Comparison of ENCODE assay signal across 10 cellular contexts in the genomic region with DNA sequence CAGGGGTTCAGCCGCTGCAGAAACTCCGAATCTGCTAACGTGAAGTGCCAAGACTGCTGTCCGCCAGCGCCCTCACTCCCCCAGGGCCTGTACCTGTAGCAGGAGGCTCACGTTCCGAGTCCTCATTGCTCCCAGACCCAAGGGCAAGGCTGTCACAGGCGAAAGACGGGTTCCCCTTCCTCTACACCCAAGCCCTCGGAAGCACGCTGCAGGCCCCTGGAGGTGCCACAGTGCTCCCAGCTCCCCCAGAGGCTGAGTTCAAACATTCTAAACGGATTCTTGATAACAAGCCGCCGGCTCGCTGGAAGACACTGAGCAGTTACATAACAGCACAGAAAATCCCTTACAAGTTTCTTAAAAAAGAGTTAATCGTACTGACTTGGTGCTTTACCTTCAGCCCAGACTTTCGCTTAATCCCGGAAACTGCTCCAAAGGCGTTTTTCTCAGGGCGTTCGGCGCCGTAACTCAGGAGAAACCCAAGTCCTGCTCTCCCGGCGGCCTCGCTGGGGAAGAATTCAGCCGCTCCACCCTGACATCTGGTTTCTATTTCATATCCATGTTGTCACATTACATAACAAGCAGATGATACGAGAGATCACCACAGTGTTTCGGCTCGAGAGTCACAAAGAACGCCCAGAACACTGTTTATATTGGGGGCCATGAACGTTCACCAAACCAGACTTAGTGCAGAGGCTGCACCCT.
DNase-seq lines count a peak whose midpoint lies in the region; ATAC-seq and TF ChIP-seq lines count a peak whose summit lies in the region.
"Had no signal": no experiment of that assay in that cellular context is flagged by ENCODE, and none has a peak within 500 bp of the region (broad histone marks: within the 10 kb centered on the region; RNA-seq: fewer than 3 reads in every experiment).

No MANE protein-coding gene starts in this region.

- peak overlapping the region; percentile 44 for H3K4me3 ChIP-seq in AG09309 (ENCODE audit: control insufficient read depth, low read depth, low read length)
- H3K4me3 ChIP-seq in WI38 (ENCODE audit: low read depth, low read length), result peak overlapping the region; percentile 45
- H3K4me3 ChIP-seq in gastroesophageal sphincter, result peak overlapping the region; percentile 53 to 55
- peak overlapping the region; percentile 44 for H3K4me3 ChIP-seq in ovary
- H3K4me3 ChIP-seq in H7 (ENCODE audit: insufficient read depth, low read depth, low read length), result no peak overlapping the region

- intact Hi-C loops in ovary (cut with DNase I), result no loop called here
- intact Hi-C loops in activated CD8-positive, alpha-beta T cell treated with anti-CD3 and anti-CD28 coated beads for 36 hours (cut with micrococcal nuclease), result no loop called here

- H3K36me3 ChIP-seq in gastroesophageal sphincter (no peaks in the 10 kb centered on the region), ovary (no peaks in the 10 kb centered on the region), H7 (replicated peaks; ENCODE audit: control insufficient read depth, insufficient read depth, low read length) (no peaks in the 10 kb centered on the region)

- peak in 1 of 2 donors; percentile 36 for TF ChIP-seq POLR2A in gastroesophageal sphincter (IDR thresholded peaks at IDR 0.05)
- no peak for TF ChIP-seq POLR2A in ovary (IDR thresholded peaks at IDR 0.05)

- no peak overlapping the region for H3K27ac Mint-ChIP-seq in activated CD8-positive, alpha-beta T cell treated with anti-CD3 and anti-CD28 coated beads for 36 hours

- H3K27ac ChIP-seq in gastroesophageal sphincter (peak overlapping the region; percentile 86 to 94 (median 92)), ovary (peak overlapping the region; percentile 19 to 86)

- H3K27me3 Mint-ChIP-seq in activated CD8-positive, alpha-beta T cell treated with anti-CD3 and anti-CD28 coated beads for 36 hours, result no peaks in the 10 kb centered on the region
- H3K27me3 Mint-ChIP-seq: effector memory CD8-positive, alpha-beta T cell had no signal

- H3K9me3 ChIP-seq in gastroesophageal sphincter (no peaks in the 10 kb centered on the region), ovary (no peaks in the 10 kb centered on the region)

- H3K4me1 Mint-ChIP-seq in activated CD8-positive, alpha-beta T cell treated with anti-CD3 and anti-CD28 coated beads for 36 hours (ENCODE audit: low read depth), result peaks cover 7% of the 10 kb centered on the region

- H3K27me3 ChIP-seq in gastroesophageal sphincter (no peaks in the 10 kb centered on the region), ovary (no peaks in the 10 kb centered on the region), H7 (ENCODE audit: control insufficient read depth, insufficient read depth, low read length) (no peaks in the 10 kb centered on the region)

- 6 to 10% methylated on average over 3 to 9 of the region's 32 CpGs for WGBS in gastroesophageal sphincter (ENCODE audit: low coverage in 1 of 2), 2 donors
- WGBS in ovary, 3 donors, result 7 to 11% (median 10%) methylated on average over 32 of the region's 32 CpGs

- H3K36me3 Mint-ChIP-seq in activated CD8-positive, alpha-beta T cell treated with anti-CD3 and anti-CD28 coated beads for 36 hours (ENCODE audit: low read depth), result no peaks in the 10 kb centered on the region

- POLR2A ChIA-PET in activated CD8-positive, alpha-beta T cell treated with anti-CD3 and anti-CD28 coated beads for 36 hours (lab: Charles Lee), result interaction anchor here (1.1 kb wide), 1 partner anchor 8 kb away, joined by 3 read pairs; no protein-coding TSS in a partner anchor

- CTCF ChIA-PET in activated CD8-positive, alpha-beta T cell treated with anti-CD3 and anti-CD28 coated beads for 36 hours (lab: Charles Lee), result interaction anchor here (0.9 to 1.2 kb wide), 3 partner anchors 10 to 33 kb away, joined by 3 to 5 read pairs (median 3); no protein-coding TSS in a partner anchor

- peaks cover 4 to 98% (median 64%) of the 10 kb centered on the region in 3 donors for H3K4me1 ChIP-seq in gastroesophageal sphincter
- peaks cover 39% of the 10 kb centered on the region for H3K4me1 ChIP-seq in ovary (ENCODE audit: insufficient read depth)

- no peaks in the 10 kb centered on the region for H3K9me3 Mint-ChIP-seq in activated CD8-positive, alpha-beta T cell treated with anti-CD3 and anti-CD28 coated beads for 36 hours
- H3K9me3 Mint-ChIP-seq: effector memory CD8-positive, alpha-beta T cell had no signal

- DNase-seq in AG09309 (ENCODE audit: low read depth) (peak; percentile 28), ovary (peak; percentile 60 to 70 (median 64)), H7 (no peak)
- DNase-seq in activated CD8-positive, alpha-beta T cell treated with anti-CD3 and anti-CD28 coated beads for 36 hours, result no peak
- DNase-seq: effector memory CD8-positive, alpha-beta T cell; NCI-H524 treated with DMSO at 0.1 percent for 48 hours had no signal

- TF ChIP-seq EP300 in gastroesophageal sphincter (IDR thresholded peaks at IDR 0.05) (no peak), ovary (IDR thresholded peaks at IDR 0.05) (no peak)

- no peak overlapping the region for H3K4me3 Mint-ChIP-seq in activated CD8-positive, alpha-beta T cell treated with anti-CD3 and anti-CD28 coated beads for 36 hours
- H3K4me3 Mint-ChIP-seq: effector memory CD8-positive, alpha-beta T cell had no signal

- no peak for TF ChIP-seq CTCF in AG09309 (IDR thresholded peaks at IDR 0.05; ENCODE audit: control insufficient read depth, insufficient read depth, low read depth, low read length, missing control alignments)
- TF ChIP-seq CTCF in WI38 (IDR thresholded peaks at IDR 0.05; ENCODE audit: low read depth, low read length), result no peak
- TF ChIP-seq CTCF in gastroesophageal sphincter (IDR thresholded peaks at IDR 0.05), result peak in 1 of 4 experiments; percentile 42
- no peak for TF ChIP-seq CTCF in ovary (IDR thresholded peaks at IDR 0.05)
- TF ChIP-seq CTCF in activated CD8-positive, alpha-beta T cell treated with anti-CD3 and anti-CD28 coated beads for 36 hours (IDR thresholded peaks at IDR 0.05), result no peak

- peak; percentile 53 for ATAC-seq in gastroesophageal sphincter
- no peak for ATAC-seq in activated CD8-positive, alpha-beta T cell treated with anti-CD3 and anti-CD28 coated beads for 36 hours
- ATAC-seq in GM19467 (IDR thresholded peaks at IDR 0.05; ENCODE audit: unreplicated experiment), result no peak
- ATAC-seq in esophagus mucosa, result no peak
- ATAC-seq: effector memory CD8-positive, alpha-beta T cell had no signal

Comparison
In these comparisons a context has a peak if more than half of its experiments do, and no peak if none do; other contexts are left out.
1. DNase-seq: peak in AG09309 (single experiment) and ovary (5 of 5); none in activated CD8-positive, alpha-beta T cell treated with anti-CD3 and anti-CD28 coated beads for 36 hours (single experiment) and H7 (single experiment).